In the genomic region with DNA sequence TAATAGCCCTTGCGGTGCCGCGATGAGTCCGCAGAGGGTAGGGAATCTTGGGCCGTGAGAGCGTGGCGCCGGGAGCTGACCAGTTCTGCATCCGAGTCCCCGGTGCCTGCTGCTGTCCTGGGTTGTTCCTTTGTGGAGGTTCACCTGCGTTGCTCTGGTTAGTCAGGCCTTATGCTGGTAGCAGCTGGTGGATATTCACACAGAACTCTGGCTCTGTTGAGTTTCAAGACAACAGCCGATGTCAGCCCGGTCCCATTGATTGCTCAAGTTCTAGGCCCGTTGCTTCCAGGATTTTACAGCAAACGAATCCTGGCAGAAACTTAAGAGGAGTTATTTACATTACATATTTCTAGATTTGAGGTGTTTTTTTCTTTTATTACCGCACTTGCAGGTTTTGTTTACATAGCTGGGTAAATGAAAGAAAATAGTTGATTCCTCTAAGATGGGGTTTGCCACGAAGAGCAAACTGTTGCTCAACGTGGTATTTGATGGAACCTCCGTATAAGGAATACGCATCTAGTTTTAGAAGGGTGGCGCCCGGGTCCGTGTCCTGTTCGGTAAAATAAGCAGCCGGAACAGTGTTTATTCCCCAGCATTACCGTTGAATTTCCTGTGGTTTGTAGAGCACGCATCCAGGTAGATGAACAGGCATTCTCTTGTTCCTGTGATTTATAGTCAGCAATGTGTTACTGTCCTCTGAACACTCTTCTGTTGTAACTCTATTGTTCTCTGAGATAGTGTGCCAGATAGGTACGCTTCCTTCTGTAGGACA, we compare ENCODE assay signal across 10 cellular contexts. TPM values are rescaled to one million over a fixed set of nuclear protein-coding genes. Genes with fewer than 3 reads are reported as not detected.
DNase-seq lines count a peak whose midpoint lies in the region; ATAC-seq, FAIRE-seq and TF ChIP-seq lines count a peak whose summit lies in the region.
"Had no signal": no experiment of that assay in that cellular context is flagged by ENCODE, and none has a peak within 500 bp of the region (broad histone marks: within the 10 kb centered on the region; RNA-seq: fewer than 3 reads in every experiment).

No MANE protein-coding gene starts in this region.

- no peaks in the 10 kb centered on the region for H3K9me1 ChIP-seq in endothelial cell of umbilical vein (replicated peaks; ENCODE audit: control insufficient read depth, extremely low read depth, insufficient read depth, low read length)

- H3K4me3 ChIP-seq in endothelial cell of umbilical vein (replicated peaks in 1 of 3; ENCODE audit: insufficient read depth in 1 of 3, low read depth in 1 of 3, low read length in 3 of 3) (no peak overlapping the region), neural progenitor cell (peak overlapping the region; percentile 71)

- H3K36me3 Mint-ChIP-seq in neural progenitor cell, result no peaks in the 10 kb centered on the region

- no peaks in the 10 kb centered on the region for H3K36me3 ChIP-seq in endothelial cell of umbilical vein (ENCODE audit: control insufficient read depth in 2 of 2, extremely low read depth in 1 of 2, insufficient read depth in 2 of 2, low read length in 2 of 2)
- no peaks in the 10 kb centered on the region for H3K36me3 ChIP-seq in neural progenitor cell

- TF ChIP-seq CTCF in GM13976 (IDR thresholded peaks at IDR 0.05; ENCODE audit: borderline replicate concordance, control extremely low read depth, extremely low read depth, insufficient read depth, missing control alignments) (no peak), endothelial cell of umbilical vein (IDR thresholded peaks at IDR 0.05; ENCODE audit: extremely low read depth in 1 of 2, insufficient read depth in 1 of 2, low read depth in 1 of 2, low read length in 2 of 2) (no peak), neural progenitor cell (IDR thresholded peaks at IDR 0.05) (no peak)

- no peaks in the 10 kb centered on the region for H3F3A ChIP-seq in neural progenitor cell (ENCODE audit: low read depth)

- FAIRE-seq in endothelial cell of umbilical vein (lab: Jason Lieb, UNC), result no peak

- H3K9me3 ChIP-seq in endothelial cell of umbilical vein (replicated peaks; ENCODE audit: control insufficient read depth, insufficient read depth, low read length), result no peaks in the 10 kb centered on the region
- no peaks in the 10 kb centered on the region for H3K9me3 ChIP-seq in neural progenitor cell (ENCODE audit: low read depth)

- CTCF ChIA-PET in endothelial cell of umbilical vein (lab: Charles Lee), result interaction anchor here (0.7 to 4.4 kb wide), 3 partner anchors 11 to 60 kb away, joined by 4 to 16 read pairs (median 12); no protein-coding TSS in a partner anchor

- no peaks in the 10 kb centered on the region for H4K20me1 ChIP-seq in endothelial cell of umbilical vein (replicated peaks; ENCODE audit: control insufficient read depth, extremely low read depth, insufficient read depth, low read length)
- no peaks in the 10 kb centered on the region for H4K20me1 ChIP-seq in neural progenitor cell (ENCODE audit: low read depth)

- H3K27ac ChIP-seq in endothelial cell of umbilical vein (ENCODE audit: insufficient read depth, low read depth, low read length), result no peak overlapping the region
- no peak overlapping the region for H3K27ac ChIP-seq in neural progenitor cell

- no TSS peak for BruUV-seq in endothelial cell of umbilical vein (replicated peaks; lab: Mats Ljungman, UMichigan)

- H3K4me1 ChIP-seq in endothelial cell of umbilical vein (ENCODE audit: control insufficient read depth, extremely low read depth, insufficient read depth, low read length) (no peaks in the 10 kb centered on the region), neural progenitor cell (peaks cover 11% of the 10 kb centered on the region)

- H3K27me3 Mint-ChIP-seq in neural progenitor cell (ENCODE audit: insufficient read depth, low read depth), result peaks cover 15% of the 10 kb centered on the region

- H3K4me2 ChIP-seq in endothelial cell of umbilical vein (ENCODE audit: insufficient read depth, low read length), result peak overlapping the region; percentile 4
- peak overlapping the region; percentile 81 for H3K4me2 ChIP-seq in neural progenitor cell

- intact Hi-C loops in endothelial cell of umbilical vein (cut with micrococcal nuclease), result no loop called here

- peak overlapping the region; percentile 77 for H3K4me3 Mint-ChIP-seq in neural progenitor cell

- H3K9ac ChIP-seq in endothelial cell of umbilical vein (replicated peaks; ENCODE audit: extremely low read depth, insufficient read depth, low read length) (no peak overlapping the region), neural progenitor cell (no peak overlapping the region)

- no peak overlapping the region for H3K27ac Mint-ChIP-seq in neural progenitor cell

- no peak for ATAC-seq in GM18858 (IDR thresholded peaks at IDR 0.05; ENCODE audit: unreplicated experiment)
- no peak for ATAC-seq in GM21825 (IDR thresholded peaks at IDR 0.05; ENCODE audit: unreplicated experiment)

- POLR2A ChIA-PET in endothelial cell of umbilical vein (lab: Charles Lee), result no interaction called here

- H2AFZ ChIP-seq in endothelial cell of umbilical vein (ENCODE audit: low read depth, low read length) (peak overlapping the region; percentile 81), neural progenitor cell (replicated peaks) (peak overlapping the region; percentile 93)

- dilution Hi-C loops in endothelial cell of umbilical vein (cut with MboI; ENCODE audit: extremely low pct_ligation_motif_present, low sequenced_read_pairs), result no loop called here

- in situ Hi-C loops in GM13976 (cut with MboI; ENCODE audit: low sequenced_read_pairs, unreplicated experiment), result no loop called here

- DNase-seq in GM13976 (ENCODE audit: low spot score) (peak; percentile 22), NCI-H345 treated with DMSO at 0.1 percent for 48 hours (lab: John Stamatoyannopoulos, UW; ENCODE audit: unreplicated experiment) (peak; percentile 16), endothelial cell of umbilical vein (ENCODE audit: low read depth, low spot score) (no peak), neural progenitor cell (ENCODE audit: low spot score) (peak; percentile 55)
- no peak for DNase-seq in activated CD8-positive, alpha-beta memory T cell treated with anti-CD3 and anti-CD28 coated beads, Interleukin-2, amount 50 U/mL, for 4 hours
- DNase-seq: activated T-cell treated with anti-CD3 and anti-CD28 coated beads, Interleukin-2, amount 50 U/mL, for 1 hour; foreskin melanocyte had no signal

- no peaks in the 10 kb centered on the region for H3K9me3 Mint-ChIP-seq in neural progenitor cell

- H3K79me2 ChIP-seq in endothelial cell of umbilical vein (ENCODE audit: control insufficient read depth, insufficient read depth, low read length) (no peaks in the 10 kb centered on the region), neural progenitor cell (ENCODE audit: low read depth) (no peaks in the 10 kb centered on the region)

- H3K4me1 Mint-ChIP-seq in neural progenitor cell, result peaks cover 11% of the 10 kb centered on the region

- TF ChIP-seq POLR2A in endothelial cell of umbilical vein (IDR thresholded peaks at IDR 0.05; ENCODE audit: low read depth, low read length), result no peak

- H3K27me3 ChIP-seq in endothelial cell of umbilical vein (ENCODE audit: control insufficient read depth in 2 of 2, insufficient read depth in 2 of 2, low read length in 2 of 2) (peaks cover 14 to 21% of the 10 kb centered on the region in 2 experiments), neural progenitor cell (peaks cover 39% of the 10 kb centered on the region)

TF ChIP-seq in endothelial cell of umbilical vein, 7 proteins besides CTCF, POLR2A, EP300 and RAD21:
- TF ChIP-seq POLR2AphosphoS5 (IDR thresholded peaks at IDR 0.05; ENCODE audit: insufficient read depth, low read depth, low read length), result no peak
- TF ChIP-seq GATA2 (IDR thresholded peaks at IDR 0.05; ENCODE audit: insufficient read depth, insufficient read length, low read depth, low read length), result no peak
- TF ChIP-seq, protein P1, sequence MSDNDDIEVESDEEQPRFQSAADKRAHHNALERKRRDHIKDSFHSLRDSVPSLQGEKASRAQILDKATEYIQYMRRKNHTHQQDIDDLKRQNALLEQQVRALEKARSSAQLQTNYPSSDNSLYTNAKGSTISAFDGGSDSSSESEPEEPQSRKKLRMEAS (IDR thresholded peaks at IDR 0.05; ENCODE audit: insufficient read depth, insufficient read length), result no peak
- TF ChIP-seq FOS (IDR thresholded peaks at IDR 0.05; ENCODE audit: borderline replicate concordance, insufficient read depth, low read length), result no peak
- TF ChIP-seq EZH2 (IDR thresholded peaks at IDR 0.05; ENCODE audit: borderline replicate concordance, low read depth, low read length, severe bottlenecking), result no peak
- no peak for TF ChIP-seq JUN (IDR thresholded peaks at IDR 0.05; ENCODE audit: borderline replicate concordance, insufficient read depth, insufficient read length, low read depth)
- TF ChIP-seq MYC (IDR thresholded peaks at IDR 0.05; ENCODE audit: low read depth, low read length), result no peak

RNA-seq across cellular contexts. Expression of gene CLDN10, which starts 1.3 kb away (rescaled TPM):
- total RNA-seq in endothelial cell of umbilical vein (0.49 TPM in 1 of 2 replicates, not detected in the other), neural progenitor cell (ENCODE audit: low replicate concordance) (22.8 and 25.5 TPM in 2 replicates)
- polyA plus RNA-seq in endothelial cell of umbilical vein, result 0.69 and 0.92 TPM in 2 replicates
- 0.99 and 1.0 TPM in 2 replicates for polyA plus RNA-seq in endothelial cell of umbilical vein (2011; cell fraction: cytosol; rRNA removed)
- polyA plus RNA-seq in endothelial cell of umbilical vein (2011; cell fraction: nucleus; rRNA removed), result 0.38 and 0.91 TPM in 2 replicates
- 1.0 and 1.4 TPM in 2 replicates for polyA plus RNA-seq in endothelial cell of umbilical vein (2012)
- 0.42 and 0.61 TPM in 2 replicates for polyA minus RNA-seq in endothelial cell of umbilical vein
- polyA minus RNA-seq in endothelial cell of umbilical vein (2011; cell fraction: cytosol; rRNA and poly(A)+ RNA removed), result not detected
- 0.38 TPM in 1 of 2 replicates, not detected in the other for polyA minus RNA-seq in endothelial cell of umbilical vein (2011; cell fraction: nucleus; rRNA and poly(A)+ RNA removed)
- total RNA-seq: LHCN-M2 had no signal

Comparison
In these comparisons a context has a peak if more than half of its experiments do, and no peak if none do; other contexts are left out.
1. DNase-seq: peak in GM13976 (single experiment), NCI-H345 treated with DMSO at 0.1 percent for 48 hours (single experiment) and neural progenitor cell (single experiment); none in endothelial cell of umbilical vein (single experiment) and activated CD8-positive, alpha-beta memory T cell treated with anti-CD3 and anti-CD28 coated beads, Interleukin-2, amount 50 U/mL, for 4 hours (single experiment).
2. RNA of gene CLDN10, which starts 1.3 kb away (total RNA-seq): 22.8 to 25.5 TPM in neural progenitor cell; 0.49 TPM in endothelial cell of umbilical vein; every median in the first group is over 10 times any median in the second.